Comparison of ENCODE assay signal across 8 cellular contexts in the genomic region with DNA sequence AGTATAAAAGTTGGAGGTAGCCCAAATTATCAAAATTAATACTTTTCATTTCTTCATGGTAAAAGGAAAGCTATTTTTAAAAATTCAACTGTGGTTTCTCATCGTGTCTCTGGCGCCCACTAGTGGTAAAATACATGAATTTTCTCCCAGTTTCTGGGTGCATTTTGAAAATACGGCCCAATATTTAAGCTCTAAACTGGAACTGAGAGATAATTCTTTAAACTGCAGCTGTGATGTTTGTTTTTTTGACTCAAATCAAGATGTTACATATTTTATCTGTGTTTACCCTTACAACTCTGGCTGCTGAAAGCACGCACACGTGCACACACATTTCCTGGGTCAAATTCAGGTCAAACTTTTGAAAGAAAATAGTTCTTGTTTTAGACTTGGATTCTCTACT.
DNase-seq lines count a peak whose midpoint lies in the region; ATAC-seq and TF ChIP-seq lines count a peak whose summit lies in the region.

No MANE protein-coding gene starts in this region.

- no peak overlapping the region for H3K4me3 Mint-ChIP-seq in glutamatergic neuron (ENCODE audit: unreplicated experiment)

- H3K36me3 Mint-ChIP-seq in glutamatergic neuron (ENCODE audit: unreplicated experiment) = peaks cover 5% of the 10 kb centered on the region

- WGBS in upper lobe of left lung, 2 donors = 7 to 18% methylated on average over 5 of the region's 5 CpGs

- peaks cover 0 to 3% (median 0%) of the 10 kb centered on the region in 4 donors for H3K9me3 ChIP-seq in upper lobe of left lung

- H3K4me1 ChIP-seq in upper lobe of left lung = peaks cover 0 to 7% (median 2%) of the 10 kb centered on the region in 4 donors

- DNase-seq in AG20443 (ENCODE audit: low spot score) = peak; percentile 25
- peak; percentile 13 for DNase-seq in SKM-1 (lab: John Stamatoyannopoulos, UW; ENCODE audit: unreplicated experiment)
- DNase-seq in glutamatergic neuron = no peak
- DNase-seq in upper lobe of left lung = no peak
- DNase-seq in T1000 (lab: John Stamatoyannopoulos, UW) = no peak
- DNase-seq in activated CD8-positive, alpha-beta memory T cell treated with anti-CD3 and anti-CD28 coated beads, Interleukin-2, amount 50 U/mL, for 4 hours = no peak

- TF ChIP-seq EP300 in upper lobe of left lung (IDR thresholded peaks at IDR 0.05) = no peak

- H3K4me3 ChIP-seq in upper lobe of left lung = no peak overlapping the region

- H3K4me1 Mint-ChIP-seq in glutamatergic neuron (ENCODE audit: low read depth, unreplicated experiment) = no peaks in the 10 kb centered on the region

- H3K9me3 Mint-ChIP-seq in glutamatergic neuron (ENCODE audit: unreplicated experiment) = peaks cover 1% of the 10 kb centered on the region

- peak overlapping the region in 2 of 4 donors; percentile 28 to 53 for H3K27ac ChIP-seq in upper lobe of left lung

- TF ChIP-seq POLR2A in upper lobe of left lung (IDR thresholded peaks at IDR 0.05) = no peak

- no peaks in the 10 kb centered on the region for H3K27me3 Mint-ChIP-seq in glutamatergic neuron (ENCODE audit: unreplicated experiment)

- H3K27me3 ChIP-seq in upper lobe of left lung = no peaks in the 10 kb centered on the region

- peak; percentile 61 for TF ChIP-seq CTCF in GM12873 (IDR thresholded peaks at IDR 0.05; ENCODE audit: insufficient read depth, low read depth, low read length, missing control alignments)
- TF ChIP-seq CTCF in glutamatergic neuron (IDR thresholded peaks at IDR 0.05; ENCODE audit: partially characterized antibody, unreplicated experiment) = peak; percentile 74
- peak; percentile 51 to 75 (median 66) for TF ChIP-seq CTCF in upper lobe of left lung (IDR thresholded peaks at IDR 0.05)

- H3K36me3 ChIP-seq in upper lobe of left lung = no peaks in the 10 kb centered on the region

- ATAC-seq in upper lobe of left lung (ENCODE audit: low FRiP score in 2 of 2) = no peak
- no peak for ATAC-seq in GM18861 (IDR thresholded peaks at IDR 0.05; ENCODE audit: unreplicated experiment)

- no peak overlapping the region for H3K27ac Mint-ChIP-seq in glutamatergic neuron (ENCODE audit: unreplicated experiment)

Comparison
In these comparisons a context has a peak if more than half of its experiments do, and no peak if none do; other contexts are left out.
1. DNase-seq: peak in AG20443 (single experiment) and SKM-1 (single experiment); none in glutamatergic neuron (single experiment), upper lobe of left lung (0 of 2), T1000 (single experiment) and activated CD8-positive, alpha-beta memory T cell treated with anti-CD3 and anti-CD28 coated beads, Interleukin-2, amount 50 U/mL, for 4 hours (single experiment).
2. Peak in every context shown above with its lines, with median percentiles within 50 percentile points of each other: CTCF ChIP-seq.